Comparison of ENCODE assay signal across 27 cellular contexts in genomic region chr14:75913183-75913582, GRCh38.
"Had no signal": no experiment of that assay in that cellular context is flagged by ENCODE, and none has a peak within 500 bp of the region (broad histone marks: within the 10 kb centered on the region; RNA-seq: fewer than 3 reads in every experiment).

No MANE protein-coding gene starts in this region.

- DNase-seq: colonic mucosa; effector CD8-positive, alpha-beta T cell; endodermal cell; esophagus squamous epithelium; foreskin melanocyte; glutamatergic neuron; hypothalamus; immature natural killer cell; islet precursor cell; kidney glomerular epithelial cell; left ventricle myocardium superior; lower lobe of right lung; naive thymus-derived CD4-positive, alpha-beta T cell; nucleus accumbens; posterior cingulate gyrus; psoas muscle; right cardiac atrium; sigmoid colon; spleen; stimulated activated naive CD4-positive, alpha-beta T cell; stimulated activated naive CD8-positive, alpha-beta T cell treated with anti-CD3 and anti-CD28 coated beads, Interleukin-15, amount 100 ng/mL, for 72 hours; trophoblast cell had no signal

- H3K4me1 Mint-ChIP-seq: central memory CD8-positive, alpha-beta T cell; immature natural killer cell; naive thymus-derived CD4-positive, alpha-beta T cell; stimulated activated naive CD8-positive, alpha-beta T cell treated with anti-CD3 and anti-CD28 coated beads, Interleukin-15, amount 100 ng/mL, for 72 hours had no signal

- H3K9me3 Mint-ChIP-seq: central memory CD8-positive, alpha-beta T cell; dendritic cell treated with granulocyte-macrophage colony-stimulating factor and Interleukin-4, amounts not matched to agents 40 ng/mL and 50 ng/mL, for 4 days; endodermal cell; immature natural killer cell; naive thymus-derived CD4-positive, alpha-beta T cell; nephron; stimulated activated naive CD8-positive, alpha-beta T cell treated with anti-CD3 and anti-CD28 coated beads, Interleukin-15, amount 100 ng/mL, for 72 hours had no signal

- H3K36me3 ChIP-seq: colonic mucosa, lower lobe of right lung, suprapubic skin had no signal

- H3K27ac ChIP-seq: colonic mucosa, epithelial cell of prostate, esophagus squamous epithelium, lower lobe of right lung, psoas muscle, sigmoid colon, spleen, suprapubic skin had no signal

- H3K27me3 Mint-ChIP-seq: central memory CD8-positive, alpha-beta T cell; dendritic cell treated with granulocyte-macrophage colony-stimulating factor and Interleukin-4, amounts not matched to agents 40 ng/mL and 50 ng/mL, for 4 days; naive thymus-derived CD4-positive, alpha-beta T cell; stimulated activated naive CD8-positive, alpha-beta T cell treated with anti-CD3 and anti-CD28 coated beads, Interleukin-15, amount 100 ng/mL, for 72 hours had no signal

- H3K27me3 ChIP-seq: colonic mucosa, esophagus squamous epithelium, sigmoid colon, spleen, suprapubic skin had no signal

- ATAC-seq: left ventricle myocardium superior; lower lobe of right lung; naive thymus-derived CD4-positive, alpha-beta T cell; psoas muscle; right cardiac atrium; stimulated activated naive CD8-positive, alpha-beta T cell treated with anti-CD3 and anti-CD28 coated beads, Interleukin-15, amount 100 ng/mL, for 72 hours had no signal

- H3K9me3 ChIP-seq: colonic mucosa, esophagus squamous epithelium, lower lobe of right lung, psoas muscle, sigmoid colon, spleen, suprapubic skin had no signal

- H3K4me3 ChIP-seq: colonic mucosa, esophagus squamous epithelium, lower lobe of right lung, psoas muscle, sigmoid colon, spleen, suprapubic skin had no signal

- H3K4me3 Mint-ChIP-seq: central memory CD8-positive, alpha-beta T cell; dendritic cell treated with granulocyte-macrophage colony-stimulating factor and Interleukin-4, amounts not matched to agents 40 ng/mL and 50 ng/mL, for 4 days; endodermal cell; immature natural killer cell; naive thymus-derived CD4-positive, alpha-beta T cell; nephron; stimulated activated naive CD8-positive, alpha-beta T cell treated with anti-CD3 and anti-CD28 coated beads, Interleukin-15, amount 100 ng/mL, for 72 hours had no signal

- H3K27ac Mint-ChIP-seq: dendritic cell treated with granulocyte-macrophage colony-stimulating factor and Interleukin-4, amounts not matched to agents 40 ng/mL and 50 ng/mL, for 4 days; endodermal cell; immature natural killer cell; naive thymus-derived CD4-positive, alpha-beta T cell; stimulated activated naive CD8-positive, alpha-beta T cell treated with anti-CD3 and anti-CD28 coated beads, Interleukin-15, amount 100 ng/mL, for 72 hours had no signal

- H3K4me1 ChIP-seq: esophagus squamous epithelium, lower lobe of right lung, sigmoid colon, spleen, suprapubic skin had no signal
